Comparison of ENCODE assay signal across 35 cellular contexts in genomic region chrX:82458207-82458754, GRCh38.
"Had no signal": no experiment of that assay in that cellular context is flagged by ENCODE, and none has a peak within 500 bp of the region (broad histone marks: within the 10 kb centered on the region; RNA-seq: fewer than 3 reads in every experiment).

No MANE protein-coding gene starts in this region.

- H3K36me3 ChIP-seq: Peyer's patch had no signal

- H3K27me3 ChIP-seq: Peyer's patch had no signal

- H3K4me3 ChIP-seq: Peyer's patch had no signal

- DNase-seq: activated B cell treated with CpG ODN at 0.5 μM for 24 hours; activated CD4-positive, alpha-beta memory T cell treated with anti-CD3 and anti-CD28 coated beads for 36 hours; activated CD4-positive, alpha-beta T cell treated with anti-CD3 and anti-CD28 coated beads for 4 hours; activated CD4-positive, alpha-beta T cell treated with anti-CD3 and anti-CD28 coated beads, Interleukin-2, amount 50 U/mL, for 1 hour; activated CD4-positive, CD25-positive, alpha-beta regulatory T cell treated with anti-CD3 and anti-CD28 coated beads, Interleukin-2, amount 50 U/mL, for 72 hours; activated CD8-positive, alpha-beta memory T cell treated with anti-CD3 and anti-CD28 coated beads, Interleukin-2, amount 50 U/mL, for 4 hours; activated effector memory CD4-positive, alpha-beta T cell treated with Interleukin-2 at 50 U/mL for 16 hours; activated naive CD4-positive, alpha-beta T cell; activated naive CD4-positive, alpha-beta T cell treated with anti-CD3 and anti-CD28 coated beads, Interleukin-2, amount 50 U/mL, for 16 hours; activated naive CD8-positive, alpha-beta T cell treated with anti-CD3 and anti-CD28 coated beads for 36 hours; activated T-cell treated with anti-CD3 and anti-CD28 coated beads for 4 hours; activated T-cell treated with anti-CD3 and anti-CD28 coated beads, Interleukin-2, amount 50 U/mL, for 4 hours; amniotic stem cell; aorta; NCI-H1092 treated with DMSO at 0.1 percent for 48 hours; NCI-H1417; NCI-H146; NCI-H187; NCI-H2029 treated with DMSO at 0.1 percent for 48 hours; NCI-H2107; NCI-H2171; NCI-H510A; NCI-H526; NCI-H748 treated with DMSO at 0.1 percent for 48 hours; NK-92 treated with Interleukin-12 subunit alpha and Interleukin-12 subunit beta, amount 100 ng/mL, for 24 hours; PC-3; Peyer's patch; RPMI8226; SW 1271; T-helper 1 cell; T-helper 2 cell; T-helper 9 cell had no signal

- H3K27ac Mint-ChIP-seq: activated B cell treated with CpG ODN at 0.5 μM for 24 hours; activated CD4-positive, alpha-beta memory T cell treated with anti-CD3 and anti-CD28 coated beads for 36 hours; activated naive CD8-positive, alpha-beta T cell treated with anti-CD3 and anti-CD28 coated beads for 36 hours; activated T-helper 1 cell treated with anti-CD3 and anti-CD28 coated beads, Interleukin-12 subunit alpha, Interleukin-12 subunit beta, Interleukin-2, Interleukin-4 antibody, amounts not matched to agents 30 ng/mL and 10 ng/mL and 1 ng/mL, durations not matched to agents 14 hours and 24 hours and 36 hours had no signal

- H3K9me3 ChIP-seq: Peyer's patch had no signal

- H3K4me1 ChIP-seq: Peyer's patch had no signal

- H3K4me1 Mint-ChIP-seq: activated B cell treated with CpG ODN at 0.5 μM for 24 hours; activated naive CD8-positive, alpha-beta T cell treated with anti-CD3 and anti-CD28 coated beads for 36 hours had no signal

- H3K27me3 Mint-ChIP-seq: activated B cell treated with CpG ODN at 0.5 μM for 24 hours; activated CD4-positive, alpha-beta memory T cell treated with anti-CD3 and anti-CD28 coated beads for 36 hours; activated naive CD8-positive, alpha-beta T cell treated with anti-CD3 and anti-CD28 coated beads for 36 hours had no signal

- H3K4me3 Mint-ChIP-seq: activated B cell treated with CpG ODN at 0.5 μM for 24 hours; activated CD4-positive, alpha-beta memory T cell treated with anti-CD3 and anti-CD28 coated beads for 36 hours; activated naive CD8-positive, alpha-beta T cell treated with anti-CD3 and anti-CD28 coated beads for 36 hours; activated T-cell treated with anti-CD3 and anti-CD28 coated beads, Interleukin-2, amount 50 U/mL, for 4 hours; activated T-helper 1 cell treated with anti-CD3 and anti-CD28 coated beads, Interleukin-12 subunit alpha, Interleukin-12 subunit beta, Interleukin-2, Interleukin-4 antibody, amounts not matched to agents 30 ng/mL and 10 ng/mL and 1 ng/mL, durations not matched to agents 14 hours and 24 hours and 36 hours had no signal

- H3K27ac ChIP-seq: KMS-11, Peyer's patch, VCaP had no signal

- H3K9ac ChIP-seq: KMS-11 had no signal

- ATAC-seq: activated T-cell treated with anti-CD3 and anti-CD28 coated beads, Interleukin-2, amount 50 U/mL, for 4 hours; PC-3 had no signal

- H3K9me3 Mint-ChIP-seq: activated B cell treated with CpG ODN at 0.5 μM for 24 hours; activated CD4-positive, alpha-beta memory T cell treated with anti-CD3 and anti-CD28 coated beads for 36 hours; activated naive CD8-positive, alpha-beta T cell treated with anti-CD3 and anti-CD28 coated beads for 36 hours; activated T-cell treated with anti-CD3 and anti-CD28 coated beads, Interleukin-2, amount 50 U/mL, for 4 hours had no signal

- H3K36me3 Mint-ChIP-seq: activated CD4-positive, alpha-beta memory T cell treated with anti-CD3 and anti-CD28 coated beads for 36 hours; activated naive CD8-positive, alpha-beta T cell treated with anti-CD3 and anti-CD28 coated beads for 36 hours had no signal

- H3K4me2 ChIP-seq: KMS-11 had no signal
